Comparison of ENCODE assay signal across 1 cellular context in genomic region chr11:119091966-119092879, GRCh38.
TF ChIP-seq lines count a peak whose summit lies in the region.

No MANE protein-coding gene starts in this region.

TF ChIP-seq in HepG2, 621 proteins besides CTCF, POLR2A, EP300 and RAD21:
- TF ChIP-seq SAP130 (CRISPR knock-in tag; IDR thresholded peaks at IDR 0.05; ENCODE audit: low read depth): no peak
- peak; percentile 47 for TF ChIP-seq AGO2 (optimal IDR thresholded peaks at IDR 0.05; ENCODE audit: low read depth, low read length)
- TF ChIP-seq GLI4 (CRISPR knock-in tag; IDR thresholded peaks at IDR 0.05; ENCODE audit: borderline replicate concordance): no peak
- no peak for TF ChIP-seq ERF (CRISPR knock-in tag; IDR thresholded peaks at IDR 0.05)
- TF ChIP-seq ZXDC (CRISPR knock-in tag; IDR thresholded peaks at IDR 0.05): peak; percentile 56; the same call in 1 of the 2 replicates
- TF ChIP-seq HHEX (CRISPR knock-in tag; IDR thresholded peaks at IDR 0.05): no peak
- no peak for TF ChIP-seq ETV6 (CRISPR knock-in tag; conservative IDR thresholded peaks at IDR 0.05)
- TF ChIP-seq AKAP8 (CRISPR knock-in tag; IDR thresholded peaks at IDR 0.05): peak; percentile 37; the same call in 1 of the 2 replicates
- peak; percentile 37; the same call in 1 of the 2 replicates for TF ChIP-seq ZFP91 (CRISPR knock-in tag; IDR thresholded peaks at IDR 0.05; ENCODE audit: borderline replicate concordance)
- TF ChIP-seq POLR2AphosphoS5 (IDR thresholded peaks at IDR 0.05; ENCODE audit: low read depth, low read length): 0 out of 2 replicates have a peak, but pooled peaks have one; percentile 23
- TF ChIP-seq POLR2G (IDR thresholded peaks at IDR 0.05; ENCODE audit: low read depth, low read length): peak; percentile 44
- no peak for TF ChIP-seq JARID2 (CRISPR knock-in tag; IDR thresholded peaks at IDR 0.05; ENCODE audit: insufficient replicate concordance)
